14 cellular contexts compared by ENCODE assay signal in the genomic region with DNA sequence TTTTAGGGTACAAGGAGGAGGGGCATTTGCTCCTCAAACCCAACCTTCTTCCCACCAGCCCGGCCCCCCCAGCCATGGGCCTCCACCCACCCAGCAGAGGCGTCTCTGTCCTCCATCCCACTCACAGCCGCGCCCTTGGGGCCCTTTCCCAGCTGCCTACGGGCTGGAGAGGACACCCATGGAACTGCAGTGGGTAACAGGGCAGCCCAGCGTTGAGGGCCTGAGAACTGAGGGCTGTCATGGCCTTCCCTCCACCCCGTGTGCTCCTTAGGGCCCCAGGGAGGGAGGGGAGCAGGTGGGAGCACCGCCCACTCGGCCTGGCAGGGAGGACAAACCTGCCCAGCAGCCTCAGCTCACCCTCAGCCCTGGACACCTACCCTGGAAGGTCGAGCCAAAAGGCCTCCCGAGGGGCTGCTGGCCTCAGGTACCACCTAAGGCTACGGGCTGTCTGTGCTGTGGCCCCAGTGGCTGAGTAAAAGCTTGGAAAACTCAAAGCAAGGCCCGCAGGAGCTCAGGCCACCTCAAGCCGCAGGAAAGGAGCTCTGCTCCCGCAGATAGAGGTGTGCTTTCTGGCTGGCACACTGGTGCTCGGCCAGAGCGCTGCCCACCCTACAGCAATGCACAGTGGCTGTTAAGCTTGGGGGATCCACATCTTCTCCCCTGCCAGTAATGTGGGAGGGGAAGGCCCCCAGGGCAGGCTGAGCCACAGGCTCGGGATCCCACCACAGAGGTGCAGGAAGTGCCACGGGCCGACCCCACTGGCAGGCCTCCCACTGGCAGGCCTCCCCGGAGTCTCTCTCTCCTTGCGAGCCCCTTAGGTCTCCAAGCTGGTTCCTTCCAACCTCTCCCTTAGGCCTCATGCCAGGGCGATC. TPM values are rescaled to one million over a fixed set of nuclear protein-coding genes. Genes with fewer than 3 reads are reported as not detected.
"Had no signal": no experiment of that assay in that cellular context is flagged by ENCODE, and none has a peak within 500 bp of the region (broad histone marks: within the 10 kb centered on the region; RNA-seq: fewer than 3 reads in every experiment).

No MANE protein-coding gene starts in this region.

- H3K27me3 ChIP-seq: right lobe of liver, thyroid gland had no signal

- H3K9me3 ChIP-seq: prostate gland, right lobe of liver, thyroid gland had no signal

- H3K36me3 Mint-ChIP-seq: activated naive CD8-positive, alpha-beta T cell treated with anti-CD3 and anti-CD28 coated beads for 36 hours had no signal

- H3K4me3 ChIP-seq: heart left ventricle, prostate gland, right lobe of liver, thyroid gland, uterus had no signal

- H3K4me3 Mint-ChIP-seq: activated CD4-positive, alpha-beta T cell treated with anti-CD3 and anti-CD28 coated beads, Interleukin-2, amount 10 ng/mL, durations not matched to agents 24 days and 14 days; activated CD8-positive, alpha-beta T cell treated with anti-CD3 and anti-CD28 coated beads, Interleukin-2, amount 10 ng/mL, durations not matched to agents 7 days and 5 days; activated naive CD8-positive, alpha-beta T cell treated with anti-CD3 and anti-CD28 coated beads for 36 hours had no signal

- H3K36me3 ChIP-seq: brain microvascular endothelial cell, heart left ventricle, prostate gland, right lobe of liver, thyroid gland, uterus had no signal

- H3K27ac ChIP-seq: brain microvascular endothelial cell, foreskin keratinocyte, heart left ventricle, right lobe of liver, thyroid gland, uterus had no signal

- H3K27ac Mint-ChIP-seq: activated B cell treated with CpG ODN at 0.5 μM for 24 hours; activated CD4-positive, alpha-beta T cell treated with anti-CD3 and anti-CD28 coated beads, Interleukin-2, amount 10 ng/mL, durations not matched to agents 24 days and 14 days; activated CD8-positive, alpha-beta T cell treated with anti-CD3 and anti-CD28 coated beads, Interleukin-2, amount 10 ng/mL, durations not matched to agents 7 days and 5 days; activated naive CD8-positive, alpha-beta T cell treated with anti-CD3 and anti-CD28 coated beads for 36 hours; activated T-cell treated with anti-CD3 and anti-CD28 coated beads, Interleukin-2, amount 50 U/mL, for 72 hours had no signal

- H3K4me1 Mint-ChIP-seq: activated CD4-positive, alpha-beta T cell treated with anti-CD3 and anti-CD28 coated beads, Interleukin-2, amount 10 ng/mL, durations not matched to agents 24 days and 14 days; central memory CD8-positive, alpha-beta T cell had no signal

- H3K4me1 ChIP-seq: foreskin keratinocyte, prostate gland had no signal

RNA-seq across cellular contexts. Expression of gene ARHGEF16, which starts 2.2 kb away (rescaled TPM):
- total RNA-seq: activated B cell treated with CpG ODN at 0.5 μM for 24 hours; activated CD4-positive, alpha-beta T cell treated with anti-CD3 and anti-CD28 coated beads, Interleukin-2, amount 10 ng/mL, durations not matched to agents 24 days and 14 days; activated CD8-positive, alpha-beta T cell treated with anti-CD3 and anti-CD28 coated beads, Interleukin-2, amount 10 ng/mL, durations not matched to agents 7 days and 5 days; osteoblast had no signal
